In genomic region chr20:63521602-63522001, GRCh38 we compare ENCODE assay signal across 8 cellular contexts. TPM values are rescaled to one million over a fixed set of nuclear protein-coding genes. Genes with fewer than 3 reads are reported as not detected.
DNase-seq lines count a peak whose midpoint lies in the region; ATAC-seq and TF ChIP-seq lines count a peak whose summit lies in the region.

No MANE protein-coding gene starts in this region.

- H3K27me3 Mint-ChIP-seq in CD8-positive, alpha-beta T cell (ENCODE audit: low read depth): no peaks in the 10 kb centered on the region

- H3K4me3 ChIP-seq in CD8-positive, alpha-beta T cell (ENCODE audit: low read depth, low read length): peak overlapping the region; percentile 76
- peak overlapping the region; percentile 79 for H3K4me3 ChIP-seq in SU-DHL-6 (ENCODE audit: insufficient read depth, low read length, poor library complexity, severe bottlenecking)
- H3K4me3 ChIP-seq in fibroblast of pulmonary artery (replicated peaks; ENCODE audit: low read depth, low read length): peak overlapping the region; percentile 81
- H3K4me3 ChIP-seq in osteoblast (ENCODE audit: insufficient read depth, low read length): peak overlapping the region; percentile 90

- peaks cover 14% of the 10 kb centered on the region for H3K4me1 Mint-ChIP-seq in CD8-positive, alpha-beta T cell (ENCODE audit: low read depth)

- peak in 1 of 7 experiments; percentile 3 for DNase-seq in CD8-positive, alpha-beta T cell
- no peak for DNase-seq in fibroblast of pulmonary artery (ENCODE audit: low read depth)
- peak; percentile 86 for DNase-seq in osteoblast (ENCODE audit: insufficient read length, low spot score, missing footprints)
- no peak for DNase-seq in NCI-H128 (lab: John Stamatoyannopoulos, UW; ENCODE audit: unreplicated experiment)
- no peak for DNase-seq in DMS53 (lab: John Stamatoyannopoulos, UW)

- H3K79me2 ChIP-seq in SU-DHL-6 (ENCODE audit: insufficient read depth, low read length): no peaks in the 10 kb centered on the region
- H3K79me2 ChIP-seq in osteoblast (ENCODE audit: insufficient read depth, low read length): peaks cover 14% of the 10 kb centered on the region

- intact Hi-C loops in CD8-positive, alpha-beta T cell (cut with DNase I, micrococcal nuclease): loop anchor here in 1 of 2 experiments (5.0 to 10.0 kb wide), 2 partner anchors 87 to 1284 kb away; partner anchors contain the start of gene OSBPL2

- CTCF ChIA-PET in CD8-positive, alpha-beta T cell (lab: Charles Lee): interaction anchor here (1.1 to 4.3 kb wide), 5 partner anchors 16 to 120 kb away, joined by 3 to 35 read pairs (median 6); partner anchors contain the start of gene PTK6

- H3K4me2 ChIP-seq in SU-DHL-6 (ENCODE audit: low read depth, low read length, poor library complexity, severe bottlenecking) (peak overlapping the region; percentile 72), osteoblast (ENCODE audit: insufficient read depth, low read length) (peak overlapping the region; percentile 95)

- peaks cover 21% of the 10 kb centered on the region for H3K4me1 ChIP-seq in CD8-positive, alpha-beta T cell (ENCODE audit: insufficient read depth, low read length)
- peaks cover 15% of the 10 kb centered on the region for H3K4me1 ChIP-seq in osteoblast (ENCODE audit: insufficient read depth, low read length)

- H3K4me3 Mint-ChIP-seq in CD8-positive, alpha-beta T cell: peak overlapping the region; percentile 78

- H3K9ac ChIP-seq in SU-DHL-6 (ENCODE audit: low read length): peak overlapping the region; percentile 67

- TF ChIP-seq CTCF in CD8-positive, alpha-beta T cell (IDR thresholded peaks at IDR 0.05): no peak
- no peak for TF ChIP-seq CTCF in SU-DHL-6 (IDR thresholded peaks at IDR 0.05; ENCODE audit: insufficient read depth, low read length, poor library complexity, severe bottlenecking)
- TF ChIP-seq CTCF in fibroblast of pulmonary artery (IDR thresholded peaks at IDR 0.05; ENCODE audit: low read length, missing control alignments): no peak
- TF ChIP-seq CTCF in osteoblast (IDR thresholded peaks at IDR 0.05; ENCODE audit: extremely low read depth, low read depth, low read length): no peak

- H2AFZ ChIP-seq in SU-DHL-6 (ENCODE audit: low read depth, low read length, severe bottlenecking) (no peak overlapping the region), osteoblast (ENCODE audit: low read length) (no peak overlapping the region)

- no peaks in the 10 kb centered on the region for H3K9me2 ChIP-seq in SU-DHL-6 (replicated peaks; ENCODE audit: insufficient read depth, low read length)

- POLR2A ChIA-PET in CD8-positive, alpha-beta T cell (lab: Charles Lee): interaction anchor here (0.6 to 6.0 kb wide), 14 partner anchors 8 to 562 kb away, joined by 3 to 57 read pairs (median 4); partner anchors contain the start of genes HELZ2, LKAAEAR1, PTK6 and SLC2A4RG

- H3K27ac Mint-ChIP-seq in CD8-positive, alpha-beta T cell: no peak overlapping the region

- peak overlapping the region; percentile 85 for H3K27ac ChIP-seq in CD8-positive, alpha-beta T cell (ENCODE audit: low read depth, low read length)
- H3K27ac ChIP-seq in SU-DHL-6 (ENCODE audit: low read depth, low read length) (no peak overlapping the region), osteoblast (ENCODE audit: low read depth, low read length) (peak overlapping the region; percentile 71)

- H3K36me3 ChIP-seq in CD8-positive, alpha-beta T cell (ENCODE audit: insufficient read depth, low read length): peaks cover 18% of the 10 kb centered on the region
- H3K36me3 ChIP-seq in SU-DHL-6 (ENCODE audit: low read length) (peaks cover 3% of the 10 kb centered on the region; the same call in 1 of the 2 replicates), osteoblast (ENCODE audit: insufficient read depth, low read length) (peaks cover 19% of the 10 kb centered on the region)

- H3K9me3 Mint-ChIP-seq in CD8-positive, alpha-beta T cell: peaks cover 4% of the 10 kb centered on the region

- H3K9me3 ChIP-seq in CD8-positive, alpha-beta T cell (ENCODE audit: low read length): no peaks in the 10 kb centered on the region
- no peaks in the 10 kb centered on the region for H3K9me3 ChIP-seq in SU-DHL-6 (ENCODE audit: insufficient read depth, low read length)
- no peaks in the 10 kb centered on the region for H3K9me3 ChIP-seq in osteoblast (ENCODE audit: low read depth, low read length)

- peaks cover 22% of the 10 kb centered on the region for H3K36me3 Mint-ChIP-seq in CD8-positive, alpha-beta T cell

- no peaks in the 10 kb centered on the region for H4K20me1 ChIP-seq in SU-DHL-6 (ENCODE audit: low read depth, low read length)
- H4K20me1 ChIP-seq in osteoblast (ENCODE audit: insufficient read depth, low read length): peaks cover 33% of the 10 kb centered on the region

- 0 out of 2 replicates have a peak, but pooled peaks cover 3% of the 10 kb centered on the region for H3F3A ChIP-seq in SU-DHL-6 (ENCODE audit: insufficient read depth)

- H3K27me3 ChIP-seq in CD8-positive, alpha-beta T cell (ENCODE audit: insufficient read depth, low read length): no peaks in the 10 kb centered on the region
- H3K27me3 ChIP-seq in SU-DHL-6 (ENCODE audit: low read length): no peaks in the 10 kb centered on the region
- H3K27me3 ChIP-seq in osteoblast (ENCODE audit: insufficient read depth, low read length): peaks cover 4% of the 10 kb centered on the region

- no peak for ATAC-seq in CD8-positive, alpha-beta T cell
- ATAC-seq in HG03095 (IDR thresholded peaks at IDR 0.05; ENCODE audit: unreplicated experiment) (no peak), GM18867 (IDR thresholded peaks at IDR 0.05; ENCODE audit: unreplicated experiment) (no peak)

RNA-seq across cellular contexts. Expression of gene PPDPF, which starts 1.0 kb away (rescaled TPM):
- 100 to 1,000 TPM; 284 to 287 TPM for total RNA-seq in CD8-positive, alpha-beta T cell
- 52.2 and 85.4 TPM in 2 replicates for total RNA-seq in osteoblast

RNA-seq across cellular contexts. Expression of gene PTK6, which starts 15.6 kb away (rescaled TPM):
- total RNA-seq in CD8-positive, alpha-beta T cell: under 1 TPM; 0.11 to 0.14 TPM
- total RNA-seq in osteoblast: under 0.01 TPM in 1 of 2 replicates, not detected in the other

RNA-seq across cellular contexts. Expression of gene EEF1A2, which starts 22.7 kb away (rescaled TPM):
- total RNA-seq in CD8-positive, alpha-beta T cell: under 1 TPM; 0.42 to 0.81 TPM
- total RNA-seq in osteoblast: not detected in 2 replicates

RNA-seq across cellular contexts. Expression of gene SRMS, which starts 25.9 kb away (rescaled TPM):
- not detected for total RNA-seq in CD8-positive, alpha-beta T cell
- total RNA-seq in osteoblast: not detected in 2 replicates

RNA-seq across cellular contexts. Expression of gene FNDC11, which starts 32.4 kb away (rescaled TPM):
- total RNA-seq in CD8-positive, alpha-beta T cell: under 1 TPM; 0.50 to 0.52 TPM
- under 0.01 TPM in 1 of 2 replicates, not detected in the other for total RNA-seq in osteoblast
